29 cellular contexts compared by ENCODE assay signal in genomic region chr9:130321539-130321938, GRCh38. TPM values are rescaled to one million over a fixed set of nuclear protein-coding genes. Genes with fewer than 3 reads are reported as not detected.
"Had no signal": no experiment of that assay in that cellular context is flagged by ENCODE, and none has a peak within 500 bp of the region (broad histone marks: within the 10 kb centered on the region; RNA-seq: fewer than 3 reads in every experiment).

No MANE protein-coding gene starts in this region.

- H3K36me3 Mint-ChIP-seq: activated naive CD8-positive, alpha-beta T cell; naive B cell had no signal

- DNase-seq: activated CD4-positive, alpha-beta T cell treated with anti-CD3 and anti-CD28 coated beads for 1 hour; activated CD4-positive, alpha-beta T cell treated with anti-CD3 and anti-CD28 coated beads, Interleukin-2, amount 50 U/mL, for 1 hour; activated CD8-positive, alpha-beta T cell treated with anti-CD3 and anti-CD28 coated beads for 36 hours; activated naive CD4-positive, alpha-beta T cell; activated T-cell treated with anti-CD3 and anti-CD28 coated beads, Interleukin-2, amount 50 U/mL, for 72 hours; anterior cingulate cortex; hippocampal formation; left cardiac atrium; mammary epithelial cell; naive B cell; occipital lobe; right cardiac atrium; spleen; stimulated activated naive CD4-positive, alpha-beta T cell; SW 1271; T-helper 9 cell had no signal

- H3K4me3 ChIP-seq: spleen, suprapubic skin, tibial nerve had no signal

- ATAC-seq: activated CD8-positive, alpha-beta T cell treated with anti-CD3 and anti-CD28 coated beads for 36 hours; activated T-cell treated with anti-CD3 and anti-CD28 coated beads, Interleukin-2, amount 50 U/mL, for 72 hours had no signal

- H3K27ac Mint-ChIP-seq: activated CD8-positive, alpha-beta T cell treated with anti-CD3 and anti-CD28 coated beads for 36 hours; activated naive CD8-positive, alpha-beta T cell; activated T-cell treated with anti-CD3 and anti-CD28 coated beads, Interleukin-2, amount 50 U/mL, for 72 hours; dendritic cell treated with granulocyte-macrophage colony-stimulating factor and Interleukin-4, amounts not matched to agents 40 ng/mL and 50 ng/mL, for 4 days; T-helper 1 cell treated with Interleukin-12 subunit alpha and Interleukin-12 subunit beta and Interleukin-4 antibody, amounts not matched to agents 30 μg/mL and 1 μg/mL, for 36 hours had no signal

- H3K36me3 ChIP-seq: spleen, suprapubic skin, tibial nerve had no signal

- FAIRE-seq: bronchial epithelial cell, frontal cortex, keratinocyte, TTC549, urothelium cell line had no signal

- H3K9me3 Mint-ChIP-seq: activated CD8-positive, alpha-beta T cell treated with anti-CD3 and anti-CD28 coated beads for 36 hours; activated T-cell treated with anti-CD3 and anti-CD28 coated beads, Interleukin-2, amount 50 U/mL, for 72 hours; central memory CD8-positive, alpha-beta T cell; dendritic cell treated with granulocyte-macrophage colony-stimulating factor and Interleukin-4, amounts not matched to agents 40 ng/mL and 50 ng/mL, for 4 days; naive B cell; neural crest cell; T-helper 1 cell treated with Interleukin-12 subunit alpha and Interleukin-12 subunit beta and Interleukin-4 antibody, amounts not matched to agents 30 μg/mL and 1 μg/mL, for 36 hours had no signal

- H3K4me1 ChIP-seq: parathyroid adenoma had no signal

- H3K4me3 Mint-ChIP-seq: activated CD8-positive, alpha-beta T cell treated with anti-CD3 and anti-CD28 coated beads for 36 hours; activated naive CD8-positive, alpha-beta T cell; activated T-cell treated with anti-CD3 and anti-CD28 coated beads, Interleukin-2, amount 50 U/mL, for 72 hours; central memory CD8-positive, alpha-beta T cell; dendritic cell treated with granulocyte-macrophage colony-stimulating factor and Interleukin-4, amounts not matched to agents 40 ng/mL and 50 ng/mL, for 4 days; naive B cell; neural crest cell; T-helper 1 cell treated with Interleukin-12 subunit alpha and Interleukin-12 subunit beta and Interleukin-4 antibody, amounts not matched to agents 30 μg/mL and 1 μg/mL, for 36 hours had no signal

- H3K9me3 ChIP-seq: spleen, suprapubic skin, tibial nerve had no signal

- H3K27ac ChIP-seq: parathyroid adenoma, spleen, suprapubic skin had no signal

RNA-seq across cellular contexts. Expression of gene HMCN2, which starts 56.0 kb away (rescaled TPM):
- total RNA-seq: activated CD8-positive, alpha-beta T cell treated with anti-CD3 and anti-CD28 coated beads for 36 hours; neural crest cell; occipital lobe had no signal
- polyA plus RNA-seq: keratinocyte had no signal
